ENCODE assay signal across 7 cellular contexts in genomic region chr10:87862644-87863101, GRCh38. TPM values are rescaled to one million over a fixed set of nuclear protein-coding genes. Genes with fewer than 3 reads are reported as not detected.
DNase-seq lines count a peak whose midpoint lies in the region; ATAC-seq and TF ChIP-seq lines count a peak whose summit lies in the region.

No MANE protein-coding gene starts in this region.

- H3K27me3 Mint-ChIP-seq in activated T-cell treated with anti-CD3 and anti-CD28 coated beads, Interleukin-2, amount 50 U/mL, for 72 hours (ENCODE audit: low read depth): no peaks in the 10 kb centered on the region
- peaks cover 13% of the 10 kb centered on the region for H3K27me3 Mint-ChIP-seq in glutamatergic neuron (ENCODE audit: unreplicated experiment)

- TF ChIP-seq CTCF in GM10266 (IDR thresholded peaks at IDR 0.05; ENCODE audit: control insufficient read depth, insufficient read depth, low read depth, missing control alignments) (no peak), glutamatergic neuron (IDR thresholded peaks at IDR 0.05; ENCODE audit: partially characterized antibody, unreplicated experiment) (no peak), retinal pigment epithelial cell (conservative IDR thresholded peaks at IDR 0.05; ENCODE audit: low read depth, low read length) (no peak)

- no peaks in the 10 kb centered on the region for H3K9me3 ChIP-seq in KOPT-K1 (ENCODE audit: insufficient read depth, low read length, poor library complexity, severe bottlenecking)

- H3K9me3 Mint-ChIP-seq in activated T-cell treated with anti-CD3 and anti-CD28 coated beads, Interleukin-2, amount 50 U/mL, for 72 hours: no peaks in the 10 kb centered on the region
- H3K9me3 Mint-ChIP-seq in glutamatergic neuron (ENCODE audit: unreplicated experiment): peaks cover 23% of the 10 kb centered on the region

- H3K4me3 ChIP-seq in retinal pigment epithelial cell (ENCODE audit: low read length): peak overlapping the region; percentile 91

- DNase-seq in GM10266 (ENCODE audit: extremely low spot score): peak; percentile 65
- DNase-seq in activated T-cell treated with anti-CD3 and anti-CD28 coated beads, Interleukin-2, amount 50 U/mL, for 72 hours: peak in 1 of 2 donors; percentile 82
- DNase-seq in glutamatergic neuron: no peak
- DNase-seq in retinal pigment epithelial cell (ENCODE audit: low read depth): no peak
- no peak for DNase-seq in midbrain (lab: John Stamatoyannopoulos, UW)

- H3K36me3 ChIP-seq in KOPT-K1 (ENCODE audit: insufficient read depth, low read length): peaks cover 20% of the 10 kb centered on the region

- peak overlapping the region; percentile 92 to 95 for H3K4me3 Mint-ChIP-seq in activated T-cell treated with anti-CD3 and anti-CD28 coated beads, Interleukin-2, amount 50 U/mL, for 72 hours
- peak overlapping the region; percentile 96 for H3K4me3 Mint-ChIP-seq in glutamatergic neuron (ENCODE audit: unreplicated experiment)

- peaks cover 41% of the 10 kb centered on the region for H3K4me1 Mint-ChIP-seq in activated T-cell treated with anti-CD3 and anti-CD28 coated beads, Interleukin-2, amount 50 U/mL, for 72 hours (ENCODE audit: low read depth)
- H3K4me1 Mint-ChIP-seq in glutamatergic neuron (ENCODE audit: low read depth, unreplicated experiment): peaks cover 14% of the 10 kb centered on the region

- peaks cover 17 to 23% of the 10 kb centered on the region in 2 donors for H3K36me3 Mint-ChIP-seq in activated T-cell treated with anti-CD3 and anti-CD28 coated beads, Interleukin-2, amount 50 U/mL, for 72 hours (ENCODE audit: insufficient read depth in 2 of 2)
- H3K36me3 Mint-ChIP-seq in glutamatergic neuron (ENCODE audit: unreplicated experiment): peaks cover 5% of the 10 kb centered on the region

- peak overlapping the region; percentile 98 for H3K27ac ChIP-seq in KOPT-K1 (ENCODE audit: low read depth, low read length, poor library complexity, severe bottlenecking)

- ATAC-seq in GM21423 (IDR thresholded peaks at IDR 0.05; ENCODE audit: unreplicated experiment): peak; percentile 17
- peak; percentile 50 to 57 for ATAC-seq in activated T-cell treated with anti-CD3 and anti-CD28 coated beads, Interleukin-2, amount 50 U/mL, for 72 hours (replicated peaks in 1 of 2)

- peak overlapping the region; percentile 89 for H3K27ac Mint-ChIP-seq in activated T-cell treated with anti-CD3 and anti-CD28 coated beads, Interleukin-2, amount 50 U/mL, for 72 hours
- peak overlapping the region; percentile 93 for H3K27ac Mint-ChIP-seq in glutamatergic neuron (ENCODE audit: unreplicated experiment)

RNA-seq across cellular contexts. Expression of gene KLLN, which starts 0.7 kb away (rescaled TPM):
- under 1 TPM; 0.22 to 0.46 TPM for total RNA-seq in activated T-cell treated with anti-CD3 and anti-CD28 coated beads, Interleukin-2, amount 50 U/mL, for 72 hours
- total RNA-seq in glutamatergic neuron (ENCODE audit: unreplicated experiment): 0.27 TPM

RNA-seq across cellular contexts. Expression of gene PTEN, which starts 0.8 kb away (rescaled TPM):
- 10 to 100 TPM; 64.9 to 71.6 TPM for total RNA-seq in activated T-cell treated with anti-CD3 and anti-CD28 coated beads, Interleukin-2, amount 50 U/mL, for 72 hours
- 61.2 TPM for total RNA-seq in glutamatergic neuron (ENCODE audit: unreplicated experiment)

RNA-seq across cellular contexts. Expression of gene ATAD1, which starts 44.6 kb away (rescaled TPM):
- 10 to 100 TPM; 54.2 to 55.9 TPM for total RNA-seq in activated T-cell treated with anti-CD3 and anti-CD28 coated beads, Interleukin-2, amount 50 U/mL, for 72 hours
- total RNA-seq in glutamatergic neuron (ENCODE audit: unreplicated experiment): 79.0 TPM
